Comparison of ENCODE assay signal across 1 cellular context in genomic region chr5:80229902-80230255, GRCh38.
A peak's percentile ranks its signal among the peaks of the same experiment; 100 is the strongest.
TF ChIP-seq lines count a peak whose summit lies in the region.

No MANE protein-coding gene starts in this region.

TF ChIP-seq in HepG2, 621 proteins besides CTCF, POLR2A, EP300 and RAD21 (continued from another document and continues in another):
- no peak for TF ChIP-seq ZBTB44 (CRISPR knock-in tag; IDR thresholded peaks at IDR 0.05)
- TF ChIP-seq ZNF639 (CRISPR knock-in tag; conservative IDR thresholded peaks at IDR 0.05), result no peak
- no peak for TF ChIP-seq ZNF331 (CRISPR knock-in tag; IDR thresholded peaks at IDR 0.05)
- TF ChIP-seq POGZ (CRISPR knock-in tag; IDR thresholded peaks at IDR 0.05), result no peak
- no peak for TF ChIP-seq WIZ (CRISPR knock-in tag; IDR thresholded peaks at IDR 0.05)
- no peak for TF ChIP-seq ZMAT5 (CRISPR knock-in tag; IDR thresholded peaks at IDR 0.05; ENCODE audit: borderline replicate concordance, low read depth)
- TF ChIP-seq ZNF34 (CRISPR knock-in tag; IDR thresholded peaks at IDR 0.05; ENCODE audit: borderline replicate concordance), result no peak
- no peak for TF ChIP-seq SNRNP70 (IDR thresholded peaks at IDR 0.05; ENCODE audit: low read depth, low read length)
- TF ChIP-seq HOXA9 (CRISPR knock-in tag; IDR thresholded peaks at IDR 0.05; ENCODE audit: borderline replicate concordance), result no peak
- no peak for TF ChIP-seq FLYWCH1 (CRISPR knock-in tag; IDR thresholded peaks at IDR 0.05)
- TF ChIP-seq EHMT2 (IDR thresholded peaks at IDR 0.05; ENCODE audit: borderline replicate concordance, low read depth, low read length), result no peak
- TF ChIP-seq, protein P1, sequence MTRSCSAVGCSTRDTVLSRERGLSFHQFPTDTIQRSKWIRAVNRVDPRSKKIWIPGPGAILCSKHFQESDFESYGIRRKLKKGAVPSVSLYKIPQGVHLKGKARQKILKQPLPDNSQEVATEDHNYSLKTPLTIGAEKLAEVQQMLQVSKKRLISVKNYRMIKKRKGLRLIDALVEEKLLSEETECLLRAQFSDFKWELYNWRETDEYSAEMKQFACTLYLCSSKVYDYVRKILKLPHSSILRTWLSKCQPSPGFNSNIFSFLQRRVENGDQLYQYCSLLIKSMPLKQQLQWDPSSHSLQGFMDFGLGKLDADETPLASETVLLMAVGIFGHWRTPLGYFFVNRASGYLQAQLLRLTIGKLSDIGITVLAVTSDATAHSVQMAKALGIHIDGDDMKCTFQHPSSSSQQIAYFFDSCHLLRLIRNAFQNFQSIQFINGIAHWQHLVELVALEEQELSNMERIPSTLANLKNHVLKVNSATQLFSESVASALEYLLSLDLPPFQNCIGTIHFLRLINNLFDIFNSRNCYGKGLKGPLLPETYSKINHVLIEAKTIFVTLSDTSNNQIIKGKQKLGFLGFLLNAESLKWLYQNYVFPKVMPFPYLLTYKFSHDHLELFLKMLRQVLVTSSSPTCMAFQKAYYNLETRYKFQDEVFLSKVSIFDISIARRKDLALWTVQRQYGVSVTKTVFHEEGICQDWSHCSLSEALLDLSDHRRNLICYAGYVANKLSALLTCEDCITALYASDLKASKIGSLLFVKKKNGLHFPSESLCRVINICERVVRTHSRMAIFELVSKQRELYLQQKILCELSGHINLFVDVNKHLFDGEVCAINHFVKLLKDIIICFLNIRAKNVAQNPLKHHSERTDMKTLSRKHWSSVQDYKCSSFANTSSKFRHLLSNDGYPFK (CRISPR knock-in tag; IDR thresholded peaks at IDR 0.05; ENCODE audit: borderline replicate concordance), result no peak
- TF ChIP-seq, protein P2, sequence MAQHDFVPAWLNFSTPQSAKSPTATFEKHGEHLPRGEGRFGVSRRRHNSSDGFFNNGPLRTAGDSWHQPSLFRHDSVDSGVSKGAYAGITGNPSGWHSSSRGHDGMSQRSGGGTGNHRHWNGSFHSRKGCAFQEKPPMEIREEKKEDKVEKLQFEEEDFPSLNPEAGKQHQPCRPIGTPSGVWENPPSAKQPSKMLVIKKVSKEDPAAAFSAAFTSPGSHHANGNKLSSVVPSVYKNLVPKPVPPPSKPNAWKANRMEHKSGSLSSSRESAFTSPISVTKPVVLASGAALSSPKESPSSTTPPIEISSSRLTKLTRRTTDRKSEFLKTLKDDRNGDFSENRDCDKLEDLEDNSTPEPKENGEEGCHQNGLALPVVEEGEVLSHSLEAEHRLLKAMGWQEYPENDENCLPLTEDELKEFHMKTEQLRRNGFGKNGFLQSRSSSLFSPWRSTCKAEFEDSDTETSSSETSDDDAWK (CRISPR knock-in tag; IDR thresholded peaks at IDR 0.05), result no peak
- TF ChIP-seq ZNF878 (CRISPR knock-in tag; IDR thresholded peaks at IDR 0.05), result no peak
- no peak for TF ChIP-seq SNAPC2 (CRISPR knock-in tag; IDR thresholded peaks at IDR 0.05)
- TF ChIP-seq ZBTB14 (CRISPR knock-in tag; IDR thresholded peaks at IDR 0.05), result no peak
- TF ChIP-seq, protein P3, sequence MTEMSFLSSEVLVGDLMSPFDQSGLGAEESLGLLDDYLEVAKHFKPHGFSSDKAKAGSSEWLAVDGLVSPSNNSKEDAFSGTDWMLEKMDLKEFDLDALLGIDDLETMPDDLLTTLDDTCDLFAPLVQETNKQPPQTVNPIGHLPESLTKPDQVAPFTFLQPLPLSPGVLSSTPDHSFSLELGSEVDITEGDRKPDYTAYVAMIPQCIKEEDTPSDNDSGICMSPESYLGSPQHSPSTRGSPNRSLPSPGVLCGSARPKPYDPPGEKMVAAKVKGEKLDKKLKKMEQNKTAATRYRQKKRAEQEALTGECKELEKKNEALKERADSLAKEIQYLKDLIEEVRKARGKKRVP (CRISPR knock-in tag; IDR thresholded peaks at IDR 0.05), result 0 out of 4 replicates have a peak, but pooled peaks of 1 of the 2 experiments have one; percentile 4
- no peak for TF ChIP-seq BRD4 (CRISPR knock-in tag; IDR thresholded peaks at IDR 0.05)
- no peak for TF ChIP-seq ARNT (IDR thresholded peaks at IDR 0.05)
- TF ChIP-seq NRL (CRISPR knock-in tag; IDR thresholded peaks at IDR 0.05; ENCODE audit: borderline replicate concordance), result no peak
- TF ChIP-seq ZNF761 (CRISPR knock-in tag; conservative IDR thresholded peaks at IDR 0.05), result no peak
- TF ChIP-seq EEA1 (CRISPR knock-in tag; IDR thresholded peaks at IDR 0.05; ENCODE audit: borderline replicate concordance), result no peak
- TF ChIP-seq, protein P4, sequence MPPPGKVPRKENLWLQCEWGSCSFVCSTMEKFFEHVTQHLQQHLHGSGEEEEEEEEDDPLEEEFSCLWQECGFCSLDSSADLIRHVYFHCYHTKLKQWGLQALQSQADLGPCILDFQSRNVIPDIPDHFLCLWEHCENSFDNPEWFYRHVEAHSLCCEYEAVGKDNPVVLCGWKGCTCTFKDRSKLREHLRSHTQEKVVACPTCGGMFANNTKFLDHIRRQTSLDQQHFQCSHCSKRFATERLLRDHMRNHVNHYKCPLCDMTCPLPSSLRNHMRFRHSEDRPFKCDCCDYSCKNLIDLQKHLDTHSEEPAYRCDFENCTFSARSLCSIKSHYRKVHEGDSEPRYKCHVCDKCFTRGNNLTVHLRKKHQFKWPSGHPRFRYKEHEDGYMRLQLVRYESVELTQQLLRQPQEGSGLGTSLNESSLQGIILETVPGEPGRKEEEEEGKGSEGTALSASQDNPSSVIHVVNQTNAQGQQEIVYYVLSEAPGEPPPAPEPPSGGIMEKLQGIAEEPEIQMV (CRISPR knock-in tag; IDR thresholded peaks at IDR 0.05; ENCODE audit: low read depth), result no peak
- no peak for TF ChIP-seq ZNF773 (CRISPR knock-in tag; IDR thresholded peaks at IDR 0.05; ENCODE audit: borderline replicate concordance)
- no peak for TF ChIP-seq PHF20 (CRISPR knock-in tag; IDR thresholded peaks at IDR 0.05)
- TF ChIP-seq ZFY (CRISPR knock-in tag; IDR thresholded peaks at IDR 0.05), result 0 out of 2 replicates have a peak, but pooled peaks have one; percentile 24
- TF ChIP-seq, protein P5, sequence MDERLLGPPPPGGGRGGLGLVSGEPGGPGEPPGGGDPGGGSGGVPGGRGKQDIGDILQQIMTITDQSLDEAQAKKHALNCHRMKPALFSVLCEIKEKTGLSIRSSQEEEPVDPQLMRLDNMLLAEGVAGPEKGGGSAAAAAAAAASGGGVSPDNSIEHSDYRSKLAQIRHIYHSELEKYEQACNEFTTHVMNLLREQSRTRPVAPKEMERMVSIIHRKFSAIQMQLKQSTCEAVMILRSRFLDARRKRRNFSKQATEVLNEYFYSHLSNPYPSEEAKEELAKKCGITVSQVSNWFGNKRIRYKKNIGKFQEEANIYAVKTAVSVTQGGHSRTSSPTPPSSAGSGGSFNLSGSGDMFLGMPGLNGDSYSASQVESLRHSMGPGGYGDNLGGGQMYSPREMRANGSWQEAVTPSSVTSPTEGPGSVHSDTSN (CRISPR knock-in tag; IDR thresholded peaks at IDR 0.05), result no peak
- no peak for TF ChIP-seq ZNF674 (CRISPR knock-in tag; IDR thresholded peaks at IDR 0.05; ENCODE audit: low read depth)
- TF ChIP-seq ETV6 (CRISPR knock-in tag; conservative IDR thresholded peaks at IDR 0.05), result no peak
- TF ChIP-seq ZNF230 (CRISPR knock-in tag; IDR thresholded peaks at IDR 0.05), result no peak
- no peak for TF ChIP-seq ZNF577 (CRISPR knock-in tag; IDR thresholded peaks at IDR 0.05; ENCODE audit: borderline replicate concordance, low read depth)
- TF ChIP-seq ZNF496 (CRISPR knock-in tag; IDR thresholded peaks at IDR 0.05; ENCODE audit: insufficient replicate concordance), result no peak
- no peak for TF ChIP-seq DR1 (CRISPR knock-in tag; IDR thresholded peaks at IDR 0.05)
- no peak for TF ChIP-seq IKZF4 (CRISPR knock-in tag; IDR thresholded peaks at IDR 0.05; ENCODE audit: borderline replicate concordance, low read depth, not compliant biosample characterization)
- TF ChIP-seq, protein P6, sequence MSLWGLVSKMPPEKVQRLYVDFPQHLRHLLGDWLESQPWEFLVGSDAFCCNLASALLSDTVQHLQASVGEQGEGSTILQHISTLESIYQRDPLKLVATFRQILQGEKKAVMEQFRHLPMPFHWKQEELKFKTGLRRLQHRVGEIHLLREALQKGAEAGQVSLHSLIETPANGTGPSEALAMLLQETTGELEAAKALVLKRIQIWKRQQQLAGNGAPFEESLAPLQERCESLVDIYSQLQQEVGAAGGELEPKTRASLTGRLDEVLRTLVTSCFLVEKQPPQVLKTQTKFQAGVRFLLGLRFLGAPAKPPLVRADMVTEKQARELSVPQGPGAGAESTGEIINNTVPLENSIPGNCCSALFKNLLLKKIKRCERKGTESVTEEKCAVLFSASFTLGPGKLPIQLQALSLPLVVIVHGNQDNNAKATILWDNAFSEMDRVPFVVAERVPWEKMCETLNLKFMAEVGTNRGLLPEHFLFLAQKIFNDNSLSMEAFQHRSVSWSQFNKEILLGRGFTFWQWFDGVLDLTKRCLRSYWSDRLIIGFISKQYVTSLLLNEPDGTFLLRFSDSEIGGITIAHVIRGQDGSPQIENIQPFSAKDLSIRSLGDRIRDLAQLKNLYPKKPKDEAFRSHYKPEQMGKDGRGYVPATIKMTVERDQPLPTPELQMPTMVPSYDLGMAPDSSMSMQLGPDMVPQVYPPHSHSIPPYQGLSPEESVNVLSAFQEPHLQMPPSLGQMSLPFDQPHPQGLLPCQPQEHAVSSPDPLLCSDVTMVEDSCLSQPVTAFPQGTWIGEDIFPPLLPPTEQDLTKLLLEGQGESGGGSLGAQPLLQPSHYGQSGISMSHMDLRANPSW (CRISPR knock-in tag; IDR thresholded peaks at IDR 0.05; ENCODE audit: borderline replicate concordance), result no peak
- TF ChIP-seq TFAP4 (IDR thresholded peaks at IDR 0.05; ENCODE audit: borderline replicate concordance, low read depth), result no peak
- peak; percentile 68 for TF ChIP-seq SALL1 (CRISPR knock-in tag; IDR thresholded peaks at IDR 0.05)
- TF ChIP-seq RELA (CRISPR knock-in tag; IDR thresholded peaks at IDR 0.05), result no peak
- TF ChIP-seq ZNF274 (CRISPR knock-in tag; IDR thresholded peaks at IDR 0.05), result no peak
- TF ChIP-seq ZFX (CRISPR knock-in tag; IDR thresholded peaks at IDR 0.05; ENCODE audit: low read depth), result 0 out of 2 replicates have a peak, but pooled peaks have one; percentile 19
- TF ChIP-seq HMGA1 (CRISPR knock-in tag; conservative IDR thresholded peaks at IDR 0.05), result no peak
- 0 out of 2 replicates have a peak, but pooled peaks have one; percentile 26 for TF ChIP-seq ZNF607 (CRISPR knock-in tag; IDR thresholded peaks at IDR 0.05; ENCODE audit: borderline replicate concordance)
- TF ChIP-seq ZSCAN30 (CRISPR knock-in tag; IDR thresholded peaks at IDR 0.05), result no peak
- no peak for TF ChIP-seq ZNF343 (CRISPR knock-in tag; IDR thresholded peaks at IDR 0.05)
- TF ChIP-seq SMYD3 (CRISPR knock-in tag; IDR thresholded peaks at IDR 0.05), result no peak
- TF ChIP-seq GPN1 (CRISPR knock-in tag; IDR thresholded peaks at IDR 0.05; ENCODE audit: borderline replicate concordance), result no peak
- TF ChIP-seq NCOR1 (IDR thresholded peaks at IDR 0.05; ENCODE audit: borderline replicate concordance, low read length), result no peak
- 0 out of 2 replicates have a peak, but pooled peaks have one; percentile 27 for TF ChIP-seq E2F2 (CRISPR knock-in tag; IDR thresholded peaks at IDR 0.05; ENCODE audit: borderline replicate concordance)
- TF ChIP-seq, protein P7, sequence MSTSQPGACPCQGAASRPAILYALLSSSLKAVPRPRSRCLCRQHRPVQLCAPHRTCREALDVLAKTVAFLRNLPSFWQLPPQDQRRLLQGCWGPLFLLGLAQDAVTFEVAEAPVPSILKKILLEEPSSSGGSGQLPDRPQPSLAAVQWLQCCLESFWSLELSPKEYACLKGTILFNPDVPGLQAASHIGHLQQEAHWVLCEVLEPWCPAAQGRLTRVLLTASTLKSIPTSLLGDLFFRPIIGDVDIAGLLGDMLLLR (CRISPR knock-in tag; IDR thresholded peaks at IDR 0.05), result no peak
- TF ChIP-seq JUN (CRISPR knock-in tag; IDR thresholded peaks at IDR 0.05), result no peak
- TF ChIP-seq ZNF446 (CRISPR knock-in tag; IDR thresholded peaks at IDR 0.05), result no peak
